Comparison of ENCODE assay signal across 8 cellular contexts in the genomic region with DNA sequence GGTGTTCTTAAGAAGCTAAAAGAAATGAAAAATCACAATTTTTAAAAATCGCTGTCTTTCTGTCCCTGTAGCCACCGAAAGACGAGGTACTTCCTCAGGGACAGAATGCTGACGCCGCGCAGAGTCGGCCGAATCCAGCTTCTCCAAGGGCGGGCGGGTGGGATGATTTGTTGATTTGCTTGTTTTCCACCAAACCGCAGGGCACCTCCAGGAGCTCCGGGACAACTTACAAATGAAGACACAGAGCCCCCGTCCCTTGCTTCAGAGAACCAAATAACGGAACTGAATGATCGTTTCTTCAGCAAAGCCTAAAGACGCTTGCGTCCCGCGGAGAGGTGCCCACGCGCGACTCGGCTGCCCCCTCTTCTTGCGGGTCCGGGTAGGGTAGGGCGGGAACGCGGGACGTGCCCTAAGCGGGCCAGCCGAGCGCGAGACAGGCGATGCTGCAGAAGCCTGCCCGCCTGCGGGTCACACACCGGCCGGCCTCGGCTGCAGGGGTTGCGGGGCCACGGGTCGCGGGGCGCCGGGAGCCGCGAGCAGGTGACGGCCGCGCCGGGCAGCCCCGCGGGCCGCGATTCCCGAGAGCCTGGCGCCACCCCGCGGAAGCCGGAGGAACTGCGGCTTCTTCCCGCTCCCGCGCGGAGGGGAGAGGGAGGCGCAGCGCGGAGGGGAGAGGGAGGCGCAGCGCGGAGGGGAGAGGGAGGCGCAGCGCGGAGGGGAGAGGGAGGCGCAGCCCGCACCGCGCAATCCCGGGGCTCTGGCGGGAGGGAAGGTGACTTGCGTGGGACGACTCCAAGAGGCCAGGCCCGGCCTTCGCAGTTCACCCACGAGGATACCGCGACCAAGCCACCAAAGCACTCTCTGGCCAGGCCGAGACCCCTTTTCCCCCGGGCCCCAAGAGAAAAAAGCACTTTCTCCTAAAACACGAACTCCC. TPM values are rescaled to one million over a fixed set of nuclear protein-coding genes. Genes with fewer than 3 reads are reported as not detected.
A peak's percentile ranks its signal among the peaks of the same experiment; 100 is the strongest.
DNase-seq lines count a peak whose midpoint lies in the region; ATAC-seq, FAIRE-seq and TF ChIP-seq lines count a peak whose summit lies in the region.

No MANE protein-coding gene starts in this region.

- H3K27me3 Mint-ChIP-seq in activated CD4-positive, alpha-beta memory T cell treated with anti-CD3 and anti-CD28 coated beads, Interleukin-2, amount 10 ng/mL, durations not matched to agents 7 days and 5 days, result peaks cover 75% of the 10 kb centered on the region
- peaks cover 87% of the 10 kb centered on the region for H3K27me3 Mint-ChIP-seq in stimulated activated memory B cell treated with anti-CD40 and anti-IgM and Interleukin-4, amounts not matched to agents 10 μg/mL and 1 μg/mL and 100 μg/mL, for 72 hours

- H3K27ac ChIP-seq in endothelial cell of umbilical vein (ENCODE audit: insufficient read depth, low read depth, low read length), result no peak overlapping the region
- no peak overlapping the region for H3K27ac ChIP-seq in subcutaneous abdominal adipose tissue (ENCODE audit: low read depth, low read length)

- no peak overlapping the region for H3K9ac ChIP-seq in endothelial cell of umbilical vein (replicated peaks; ENCODE audit: extremely low read depth, insufficient read depth, low read length)
- no peak overlapping the region for H3K9ac ChIP-seq in subcutaneous abdominal adipose tissue (ENCODE audit: low read length in 5 of 5)

- H3K27ac Mint-ChIP-seq in activated CD4-positive, alpha-beta memory T cell treated with anti-CD3 and anti-CD28 coated beads, Interleukin-2, amount 10 ng/mL, durations not matched to agents 7 days and 5 days, result peak overlapping the region; percentile 4
- H3K27ac Mint-ChIP-seq in stimulated activated memory B cell treated with anti-CD40 and anti-IgM and Interleukin-4, amounts not matched to agents 10 μg/mL and 1 μg/mL and 100 μg/mL, for 72 hours, result no peak overlapping the region

- CTCF ChIA-PET in activated CD4-positive, alpha-beta memory T cell treated with anti-CD3 and anti-CD28 coated beads, Interleukin-2, amount 10 ng/mL, durations not matched to agents 7 days and 5 days (lab: Charles Lee), result interaction anchor here (0.8 to 1.2 kb wide), 3 partner anchors 13 to 85 kb away, joined by 3 read pairs; no protein-coding TSS in a partner anchor
- CTCF ChIA-PET in endothelial cell of umbilical vein (lab: Charles Lee), result interaction anchor here (0.6 to 5.3 kb wide), 20 partner anchors 9 to 1194 kb away, joined by 3 to 58 read pairs (median 4); a partner anchor contains a TSS

- POLR2A ChIA-PET in activated CD4-positive, alpha-beta memory T cell treated with anti-CD3 and anti-CD28 coated beads, Interleukin-2, amount 10 ng/mL, durations not matched to agents 7 days and 5 days (lab: Charles Lee), result no interaction called here
- POLR2A ChIA-PET in endothelial cell of umbilical vein (lab: Charles Lee), result interaction anchor here (0.6 kb wide), 1 partner anchor 789 kb away, joined by 3 read pairs; no protein-coding TSS in a partner anchor

- H3K4me2 ChIP-seq in endothelial cell of umbilical vein (ENCODE audit: insufficient read depth, low read length), result no peak overlapping the region

- H3K4me3 ChIP-seq in MG63 (peak overlapping the region; percentile 30), endothelial cell of umbilical vein (replicated peaks in 1 of 3; ENCODE audit: insufficient read depth in 1 of 3, low read depth in 1 of 3, low read length in 3 of 3) (no peak overlapping the region), subcutaneous abdominal adipose tissue (ENCODE audit: low read depth in 1 of 5, low read length in 5 of 5) (peak overlapping the region in 3 of 5 donors; percentile 11 to 59 (median 55))

- no peak for FAIRE-seq in endothelial cell of umbilical vein (lab: Jason Lieb, UNC)

- no peaks in the 10 kb centered on the region for H3K79me2 ChIP-seq in endothelial cell of umbilical vein (ENCODE audit: control insufficient read depth, insufficient read depth, low read length)

- H4K20me1 ChIP-seq in endothelial cell of umbilical vein (replicated peaks; ENCODE audit: control insufficient read depth, extremely low read depth, insufficient read depth, low read length), result no peaks in the 10 kb centered on the region

- no peaks in the 10 kb centered on the region for H3K27me3 ChIP-seq in MG63
- peaks cover 88 to 98% of the 10 kb centered on the region in 2 experiments for H3K27me3 ChIP-seq in endothelial cell of umbilical vein (ENCODE audit: control insufficient read depth in 2 of 2, insufficient read depth in 2 of 2, low read length in 2 of 2)
- H3K27me3 ChIP-seq in subcutaneous abdominal adipose tissue (ENCODE audit: control insufficient read depth in 5 of 5, insufficient read depth in 4 of 5, low read length in 5 of 5), result peaks cover 66 to 89% (median 73%) of the 10 kb centered on the region in 5 donors

- TF ChIP-seq CTCF in endothelial cell of umbilical vein (IDR thresholded peaks at IDR 0.05; ENCODE audit: extremely low read depth in 1 of 2, insufficient read depth in 1 of 2, low read depth in 1 of 2, low read length in 2 of 2), result peak; percentile 73 to 74

- no peaks in the 10 kb centered on the region for H3K4me1 ChIP-seq in endothelial cell of umbilical vein (ENCODE audit: control insufficient read depth, extremely low read depth, insufficient read depth, low read length)
- peaks cover 0 to 32% (median 24%) of the 10 kb centered on the region in 5 donors for H3K4me1 ChIP-seq in subcutaneous abdominal adipose tissue (ENCODE audit: control insufficient read depth in 5 of 5, insufficient read depth in 5 of 5, low read length in 5 of 5)

- H3K9me3 ChIP-seq in MG63, result no peaks in the 10 kb centered on the region
- H3K9me3 ChIP-seq in endothelial cell of umbilical vein (replicated peaks; ENCODE audit: control insufficient read depth, insufficient read depth, low read length), result no peaks in the 10 kb centered on the region
- no peaks in the 10 kb centered on the region for H3K9me3 ChIP-seq in subcutaneous abdominal adipose tissue (ENCODE audit: control insufficient read depth in 5 of 5, low read length in 5 of 5)

- no peaks in the 10 kb centered on the region for H3K9me1 ChIP-seq in endothelial cell of umbilical vein (replicated peaks; ENCODE audit: control insufficient read depth, extremely low read depth, insufficient read depth, low read length)

- no peak for TF ChIP-seq POLR2A in endothelial cell of umbilical vein (IDR thresholded peaks at IDR 0.05; ENCODE audit: low read depth, low read length)

- DNase-seq in ELF-1 (ENCODE audit: low read depth, low spot score) (peak; percentile 67), MG63 (peak; percentile 32), endothelial cell of umbilical vein (ENCODE audit: low read depth, low spot score) (peak; percentile 3), myocyte (ENCODE audit: low read depth) (peak; percentile 47), DMS79 treated with DMSO at 0.1 percent for 48 hours (lab: John Stamatoyannopoulos, UW) (no peak)
- peak; percentile 50 for DNase-seq in activated CD4-positive, alpha-beta memory T cell treated with anti-CD3 and anti-CD28 coated beads, Interleukin-2, amount 10 ng/mL, durations not matched to agents 7 days and 5 days

- no peak for ATAC-seq in stimulated activated memory B cell treated with anti-CD40 and anti-IgM and Interleukin-4, amounts not matched to agents 10 μg/mL and 1 μg/mL and 100 μg/mL, for 72 hours

- H3K4me3 Mint-ChIP-seq in activated CD4-positive, alpha-beta memory T cell treated with anti-CD3 and anti-CD28 coated beads, Interleukin-2, amount 10 ng/mL, durations not matched to agents 7 days and 5 days, result no peak overlapping the region
- no peak overlapping the region for H3K4me3 Mint-ChIP-seq in stimulated activated memory B cell treated with anti-CD40 and anti-IgM and Interleukin-4, amounts not matched to agents 10 μg/mL and 1 μg/mL and 100 μg/mL, for 72 hours

- no peaks in the 10 kb centered on the region for H3K36me3 ChIP-seq in MG63
- H3K36me3 ChIP-seq in endothelial cell of umbilical vein (ENCODE audit: control insufficient read depth in 2 of 2, extremely low read depth in 1 of 2, insufficient read depth in 2 of 2, low read length in 2 of 2), result no peaks in the 10 kb centered on the region
- H3K36me3 ChIP-seq in subcutaneous abdominal adipose tissue (ENCODE audit: control insufficient read depth in 5 of 5, insufficient read depth in 5 of 5, low read length in 5 of 5), result no peaks in the 10 kb centered on the region

- no peaks in the 10 kb centered on the region for H3K36me3 Mint-ChIP-seq in activated CD4-positive, alpha-beta memory T cell treated with anti-CD3 and anti-CD28 coated beads, Interleukin-2, amount 10 ng/mL, durations not matched to agents 7 days and 5 days (ENCODE audit: low read depth)
- no peaks in the 10 kb centered on the region for H3K36me3 Mint-ChIP-seq in stimulated activated memory B cell treated with anti-CD40 and anti-IgM and Interleukin-4, amounts not matched to agents 10 μg/mL and 1 μg/mL and 100 μg/mL, for 72 hours

- H3K9me3 Mint-ChIP-seq in activated CD4-positive, alpha-beta memory T cell treated with anti-CD3 and anti-CD28 coated beads, Interleukin-2, amount 10 ng/mL, durations not matched to agents 7 days and 5 days, result no peaks in the 10 kb centered on the region
- H3K9me3 Mint-ChIP-seq in stimulated activated memory B cell treated with anti-CD40 and anti-IgM and Interleukin-4, amounts not matched to agents 10 μg/mL and 1 μg/mL and 100 μg/mL, for 72 hours, result no peaks in the 10 kb centered on the region

- intact Hi-C loops in endothelial cell of umbilical vein (cut with micrococcal nuclease), result loop anchor here (1.0 to 5.0 kb wide), 6 partner anchors 67 to 1194 kb away; no protein-coding TSS in a partner anchor

- peaks cover 26% of the 10 kb centered on the region for H3K4me1 Mint-ChIP-seq in activated CD4-positive, alpha-beta memory T cell treated with anti-CD3 and anti-CD28 coated beads, Interleukin-2, amount 10 ng/mL, durations not matched to agents 7 days and 5 days
- peaks cover 32% of the 10 kb centered on the region for H3K4me1 Mint-ChIP-seq in stimulated activated memory B cell treated with anti-CD40 and anti-IgM and Interleukin-4, amounts not matched to agents 10 μg/mL and 1 μg/mL and 100 μg/mL, for 72 hours

- BruUV-seq in endothelial cell of umbilical vein (replicated peaks; lab: Mats Ljungman, UMichigan), result no TSS peak

- no peak overlapping the region for H2AFZ ChIP-seq in endothelial cell of umbilical vein (ENCODE audit: low read depth, low read length)

- dilution Hi-C loops in endothelial cell of umbilical vein (cut with MboI; ENCODE audit: extremely low pct_ligation_motif_present, low sequenced_read_pairs), result no loop called here

RNA-seq across cellular contexts. Expression of a gene that starts 7.7 kb away (rescaled TPM):
- total RNA-seq in MG63 (2014; rRNA removed; shearing (Covaris generic); ENCODE audit: low replicate concordance), result 2.0 and 4.0 TPM in 2 replicates
- not detected for total RNA-seq in activated CD4-positive, alpha-beta memory T cell treated with anti-CD3 and anti-CD28 coated beads, Interleukin-2, amount 10 ng/mL, durations not matched to agents 7 days and 5 days
- total RNA-seq in endothelial cell of umbilical vein (not detected in 2 replicates), myocyte (not detected in 2 replicates)
- polyA plus RNA-seq in endothelial cell of umbilical vein, result not detected in 2 replicates
- not detected in 2 replicates for polyA plus RNA-seq in endothelial cell of umbilical vein (2011; cell fraction: cytosol; rRNA removed)
- not detected in 2 replicates for polyA plus RNA-seq in endothelial cell of umbilical vein (2011; cell fraction: nucleus; rRNA removed)
- not detected in 2 replicates for polyA plus RNA-seq in endothelial cell of umbilical vein (2012)
- not detected in 2 replicates for polyA minus RNA-seq in endothelial cell of umbilical vein
- 25.9 TPM for polyA minus RNA-seq in endothelial cell of umbilical vein (2011; cell fraction: cytosol; rRNA and poly(A)+ RNA removed)
- 0.19 TPM in 1 of 2 replicates, not detected in the other for polyA minus RNA-seq in endothelial cell of umbilical vein (2011; cell fraction: nucleus; rRNA and poly(A)+ RNA removed)
- polyA plus RNA-seq in myocyte (2012), result not detected

Comparison
In these comparisons a context has a peak if more than half of its experiments do, and no peak if none do; other contexts are left out.
1. H3K4me3 ChIP-seq: peak in MG63 (single experiment) and subcutaneous abdominal adipose tissue (3 of 5); none in endothelial cell of umbilical vein (0 of 3).